Comparison of ENCODE assay signal across 29 cellular contexts in genomic region chr5:174622067-174622466, GRCh38.
"Had no signal": no experiment of that assay in that cellular context is flagged by ENCODE, and none has a peak within 500 bp of the region (broad histone marks: within the 10 kb centered on the region; RNA-seq: fewer than 3 reads in every experiment).

No MANE protein-coding gene starts in this region.

- H3K27ac Mint-ChIP-seq: immature natural killer cell; naive B cell; natural killer cell; nephron progenitor cell; stimulated activated naive B cell treated with anti-CD40 and anti-IgM and Interleukin-4, amounts not matched to agents 10 μg/mL and 1 μg/mL and 100 μg/mL, for 72 hours had no signal

- H3K4me3 ChIP-seq: left lung, lower lobe of right lung, ovary, prostate gland, skin epidermis, stomach, testis, thyroid gland, transverse colon, uterus had no signal

- ATAC-seq: left colon; left lung; lower lobe of right lung; natural killer cell; right cardiac atrium; sciatic nerve; stimulated activated naive B cell treated with anti-CD40 and anti-IgM and Interleukin-4, amounts not matched to agents 10 μg/mL and 1 μg/mL and 100 μg/mL, for 72 hours; stimulated activated naive CD8-positive, alpha-beta T cell treated with anti-CD3 and anti-CD28 coated beads, Interleukin-15, Interleukin-2, amounts not matched to agents 100 U/mL and 50 U/mL, for 24 hours had no signal

- H3K4me1 Mint-ChIP-seq: immature natural killer cell; naive B cell; natural killer cell; stimulated activated naive B cell treated with anti-CD40 and anti-IgM and Interleukin-4, amounts not matched to agents 10 μg/mL and 1 μg/mL and 100 μg/mL, for 72 hours had no signal

- H3K4me1 ChIP-seq: left lung, lower lobe of right lung, prostate gland, stomach, testis, thyroid gland, transverse colon, uterus had no signal

- H3K36me3 Mint-ChIP-seq: immature natural killer cell; naive B cell; natural killer cell; stimulated activated naive B cell treated with anti-CD40 and anti-IgM and Interleukin-4, amounts not matched to agents 10 μg/mL and 1 μg/mL and 100 μg/mL, for 72 hours had no signal

- H3K9me3 Mint-ChIP-seq: natural killer cell, nephron progenitor cell had no signal

- H3K9me3 ChIP-seq: left lung, lower lobe of right lung, ovary, prostate gland, stomach, testis, thyroid gland, transverse colon, uterus had no signal

- H3K36me3 ChIP-seq: left lung, lower lobe of right lung, ovary, prostate gland, stomach, thyroid gland, transverse colon, uterus had no signal

- H3K27me3 ChIP-seq: ovary, testis, thyroid gland, uterus had no signal

- H3K27ac ChIP-seq: left lung, lower lobe of right lung, ovary, prostate gland, skin epidermis, stomach, testis, thyroid gland, transverse colon, uterus had no signal

- DNase-seq: hypothalamus; immature natural killer cell; kidney; left colon; left lung; lower lobe of right lung; mammary epithelial cell; mesenchymal stem cell; naive B cell; natural killer cell; nephron progenitor cell; ovary; posterior cingulate gyrus; retina; right cardiac atrium; stimulated activated CD4-positive, alpha-beta T cell treated with anti-CD3 and anti-CD28 coated beads, Interleukin-12 subunit alpha, Interleukin-12 subunit beta, amount 100 ng/mL, for 4 hours; stimulated activated CD4-positive, alpha-beta T cell treated with anti-CD3 and anti-CD28 coated beads, Interleukin-15, amount 100 ng/mL, for 24 hours; stimulated activated CD4-positive, alpha-beta T cell treated with anti-CD3 and anti-CD28 coated beads, Interleukin-2, amount 100 ng/mL, for 24 hours; stimulated activated CD4-positive, alpha-beta T cell treated with anti-CD3 and anti-CD28 coated beads, Interleukin-4, amount 100 ng/mL, for 1 hour; stimulated activated naive B cell treated with anti-CD40 and anti-IgM and Interleukin-4, amounts not matched to agents 10 μg/mL and 1 μg/mL and 100 μg/mL, for 72 hours; stimulated activated naive CD8-positive, alpha-beta T cell treated with anti-CD3 and anti-CD28 coated beads, Interleukin-15, Interleukin-2, amounts not matched to agents 100 U/mL and 50 U/mL, for 24 hours; stomach; testis; thyroid gland; transverse colon; uterus had no signal

- H3K4me3 Mint-ChIP-seq: immature natural killer cell; naive B cell; natural killer cell; nephron progenitor cell; stimulated activated naive B cell treated with anti-CD40 and anti-IgM and Interleukin-4, amounts not matched to agents 10 μg/mL and 1 μg/mL and 100 μg/mL, for 72 hours had no signal
